1 cellular context compared by ENCODE assay signal in genomic region chr16:89557936-89558490, GRCh38.
A peak's percentile ranks its signal among the peaks of the same experiment; 100 is the strongest.
TF ChIP-seq lines count a peak whose summit lies in the region.

No MANE protein-coding gene starts in this region.

TF ChIP-seq in HepG2, 621 proteins besides CTCF, POLR2A, EP300 and RAD21 (continues in another document):
- TF ChIP-seq HNRNPL (IDR thresholded peaks at IDR 0.05; ENCODE audit: low read depth, low read length) (no peak), ZNF768 (CRISPR knock-in tag; IDR thresholded peaks at IDR 0.05) (peak; percentile 49; the same call in 1 of the 2 replicates), ZNF317 (CRISPR knock-in tag; IDR thresholded peaks at IDR 0.05) (no peak), ZFP91 (CRISPR knock-in tag; IDR thresholded peaks at IDR 0.05; ENCODE audit: borderline replicate concordance) (peak; percentile 39; the same call in 1 of the 2 replicates), SOX6 (IDR thresholded peaks at IDR 0.05) (no peak), SOX6 (CRISPR knock-in tag; IDR thresholded peaks at IDR 0.05) (peak; percentile 23; the same call in 1 of the 2 replicates), ZNF484 (CRISPR knock-in tag; IDR thresholded peaks at IDR 0.05; ENCODE audit: borderline replicate concordance, low read depth) (no peak), ZNF382 (CRISPR knock-in tag; IDR thresholded peaks at IDR 0.05; ENCODE audit: borderline replicate concordance) (no peak), CENPT (CRISPR knock-in tag; IDR thresholded peaks at IDR 0.05; ENCODE audit: low read depth) (no peak), ZNF292 (CRISPR knock-in tag; IDR thresholded peaks at IDR 0.05; ENCODE audit: borderline replicate concordance, low read depth) (no peak), RFXAP (CRISPR knock-in tag; IDR thresholded peaks at IDR 0.05; ENCODE audit: borderline replicate concordance) (no peak), ZNF776 (CRISPR knock-in tag; IDR thresholded peaks at IDR 0.05) (0 out of 2 replicates have a peak, but pooled peaks have one; percentile 27), PBX3 (CRISPR knock-in tag; IDR thresholded peaks at IDR 0.05; ENCODE audit: borderline replicate concordance) (no peak), ZNF609 (CRISPR knock-in tag; IDR thresholded peaks at IDR 0.05; ENCODE audit: borderline replicate concordance) (no peak), BRD4 (CRISPR knock-in tag; IDR thresholded peaks at IDR 0.05) (no peak), ZNF572 (CRISPR knock-in tag; IDR thresholded peaks at IDR 0.05) (no peak), MTF1 (CRISPR knock-in tag; IDR thresholded peaks at IDR 0.05) (no peak), NFAT5 (CRISPR knock-in tag; IDR thresholded peaks at IDR 0.05) (0 out of 2 replicates have a peak, but pooled peaks have one; percentile 18), ZMYM2 (CRISPR knock-in tag; IDR thresholded peaks at IDR 0.05) (no peak), HNF4G (IDR thresholded peaks at IDR 0.05; ENCODE audit: borderline replicate concordance, low read depth, low read length) (peak; percentile 31; the same call in 1 of the 2 replicates), HNF4G (CRISPR knock-in tag; IDR thresholded peaks at IDR 0.05; ENCODE audit: borderline replicate concordance, low read depth) (no peak), DR1 (CRISPR knock-in tag; IDR thresholded peaks at IDR 0.05) (no peak), POLR2AphosphoS2 (IDR thresholded peaks at IDR 0.05; ENCODE audit: low read depth, low read length) (no peak), ZNF121 (CRISPR knock-in tag; IDR thresholded peaks at IDR 0.05) (0 out of 2 replicates have a peak, but pooled peaks have one; percentile 40), PPARG (CRISPR knock-in tag; conservative IDR thresholded peaks at IDR 0.05) (no peak), NPAS2 (CRISPR knock-in tag; IDR thresholded peaks at IDR 0.05; ENCODE audit: borderline replicate concordance) (no peak), SNAI1 (CRISPR knock-in tag; IDR thresholded peaks at IDR 0.05; ENCODE audit: borderline replicate concordance) (no peak), ARID4A (CRISPR knock-in tag; IDR thresholded peaks at IDR 0.05; ENCODE audit: borderline replicate concordance) (no peak), TRAFD1 (CRISPR knock-in tag; IDR thresholded peaks at IDR 0.05; ENCODE audit: borderline replicate concordance) (no peak), ZMYM3 (CRISPR knock-in tag; IDR thresholded peaks at IDR 0.05) (peak; percentile 59; the same call in 1 of the 2 replicates), HNRNPH1 (optimal IDR thresholded peaks at IDR 0.05; ENCODE audit: low read depth, low read length) (no peak), CAMTA2 (CRISPR knock-in tag; IDR thresholded peaks at IDR 0.05; ENCODE audit: borderline replicate concordance) (0 out of 2 replicates have a peak, but pooled peaks have one; percentile 30), IRF9 (CRISPR knock-in tag; IDR thresholded peaks at IDR 0.05; ENCODE audit: borderline replicate concordance) (0 out of 2 replicates have a peak, but pooled peaks have one; percentile 11), ZNF770 (CRISPR knock-in tag; IDR thresholded peaks at IDR 0.05) (peak; percentile 92), ZNF333 (CRISPR knock-in tag; IDR thresholded peaks at IDR 0.05; ENCODE audit: borderline replicate concordance) (peak; percentile 51; the same call in 1 of the 2 replicates), PHF21A (CRISPR knock-in tag; IDR thresholded peaks at IDR 0.05) (0 out of 2 replicates have a peak, but pooled peaks have one; percentile 8), ZNF136 (CRISPR knock-in tag; IDR thresholded peaks at IDR 0.05; ENCODE audit: low read depth) (no peak)
